In the genomic region with DNA sequence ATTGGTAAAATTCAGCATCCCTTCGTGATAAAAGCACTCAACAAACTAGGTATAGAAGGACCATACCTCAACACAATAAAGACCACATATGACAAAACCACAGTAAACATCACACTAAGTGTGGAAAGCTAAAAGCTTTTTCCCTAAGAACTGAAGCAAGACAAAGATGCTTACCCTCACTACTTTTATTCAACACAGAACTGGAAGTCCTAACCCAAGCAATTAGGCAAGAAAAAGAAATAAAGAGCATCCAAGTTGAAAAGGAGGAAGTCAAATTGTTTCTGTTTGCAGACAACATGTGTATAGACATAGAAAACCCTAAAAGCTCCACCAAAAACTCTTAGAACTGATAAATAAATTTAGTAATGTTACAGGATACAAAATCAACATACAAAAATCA, we compare ENCODE assay signal across 27 cellular contexts.
"Had no signal": no experiment of that assay in that cellular context is flagged by ENCODE, and none has a peak within 500 bp of the region (broad histone marks: within the 10 kb centered on the region; RNA-seq: fewer than 3 reads in every experiment).

No MANE protein-coding gene starts in this region.

- H3K27me3 ChIP-seq: stomach, suprapubic skin, testis, thyroid gland, tibial artery, tibial nerve, transverse colon, upper lobe of left lung, upper lobe of right lung, uterus, vagina had no signal

- H3K36me3 ChIP-seq: stomach, suprapubic skin, thoracic aorta, thyroid gland, tibial artery, tibial nerve, transverse colon, upper lobe of left lung, upper lobe of right lung, uterus, vagina had no signal

- DNase-seq: stimulated activated CD4-positive, alpha-beta T cell treated with anti-CD3 and anti-CD28 coated beads, Interleukin-2, amount 100 ng/mL, for 48 hours; stimulated activated CD4-positive, alpha-beta T cell treated with anti-CD3 and anti-CD28 coated beads, Interleukin-4, amount 100 ng/mL, for 1 hour; stimulated activated CD4-positive, alpha-beta T cell treated with anti-CD3 and anti-CD28 coated beads, Interleukin-4, amount 100 ng/mL, for 24 hours; stimulated activated CD4-positive, alpha-beta T cell treated with anti-CD3 and anti-CD28 coated beads, Interleukin-4, amount 100 ng/mL, for 4 hours; stimulated activated CD8-positive, alpha-beta memory T cell treated with anti-CD3 and anti-CD28 coated beads, Interleukin-4, amount 100 ng/mL, for 48 hours; stimulated activated naive B cell treated with anti-CD40 and anti-IgM and Interleukin-4, amounts not matched to agents 10 μg/mL and 1 μg/mL and 100 μg/mL, for 72 hours; stimulated activated naive CD4-positive, alpha-beta T cell; stimulated activated naive CD4-positive, alpha-beta T cell treated with Interleukin-2 at 50 U/mL for 16 hours; stimulated activated naive CD8-positive, alpha-beta T cell treated with anti-CD3 and anti-CD28 coated beads, Interleukin-15, amount 100 ng/mL, for 72 hours; stimulated activated naive CD8-positive, alpha-beta T cell treated with anti-CD3 and anti-CD28 coated beads, Interleukin-15, Interleukin-2, amounts not matched to agents 100 U/mL and 50 U/mL, for 24 hours; stomach; substantia nigra; testis; thyroid gland; tibial artery; transverse colon; trophoblast cell; upper lobe of left lung; upper lobe of right lung; uterus had no signal

- ATAC-seq: stimulated activated effector memory CD8-positive, alpha-beta T cell treated with anti-CD3 and anti-CD28 coated beads, Interleukin-12 subunit alpha, Interleukin-12 subunit beta, amount 100 ng/mL, for 72 hours; stimulated activated memory B cell treated with anti-CD40 and anti-IgM and Interleukin-4, amounts not matched to agents 10 μg/mL and 1 μg/mL and 100 μg/mL, for 72 hours; stimulated activated naive B cell treated with anti-CD40 and anti-IgM and Interleukin-4, amounts not matched to agents 10 μg/mL and 1 μg/mL and 100 μg/mL, for 72 hours; stimulated activated naive CD8-positive, alpha-beta T cell treated with anti-CD3 and anti-CD28 coated beads, Interleukin-15, amount 100 ng/mL, for 72 hours; stimulated activated naive CD8-positive, alpha-beta T cell treated with anti-CD3 and anti-CD28 coated beads, Interleukin-15, Interleukin-2, amounts not matched to agents 100 U/mL and 50 U/mL, for 24 hours; upper lobe of right lung had no signal

- H3K4me1 ChIP-seq: stomach, testis, thyroid gland, tibial nerve, transverse colon, upper lobe of left lung, upper lobe of right lung, uterus, vagina had no signal

- H3K27ac ChIP-seq: stomach, suprapubic skin, testis, thoracic aorta, thyroid gland, tibial artery, tibial nerve, transverse colon, upper lobe of left lung, upper lobe of right lung, uterus, vagina had no signal

- FAIRE-seq: urothelium cell line had no signal

- H3K4me3 ChIP-seq: stomach, suprapubic skin, testis, thoracic aorta, thyroid gland, tibial artery, tibial nerve, transverse colon, upper lobe of left lung, upper lobe of right lung, uterus, vagina had no signal

- H3K9me3 ChIP-seq: testis, thoracic aorta, thyroid gland had no signal
